In the genomic region with DNA sequence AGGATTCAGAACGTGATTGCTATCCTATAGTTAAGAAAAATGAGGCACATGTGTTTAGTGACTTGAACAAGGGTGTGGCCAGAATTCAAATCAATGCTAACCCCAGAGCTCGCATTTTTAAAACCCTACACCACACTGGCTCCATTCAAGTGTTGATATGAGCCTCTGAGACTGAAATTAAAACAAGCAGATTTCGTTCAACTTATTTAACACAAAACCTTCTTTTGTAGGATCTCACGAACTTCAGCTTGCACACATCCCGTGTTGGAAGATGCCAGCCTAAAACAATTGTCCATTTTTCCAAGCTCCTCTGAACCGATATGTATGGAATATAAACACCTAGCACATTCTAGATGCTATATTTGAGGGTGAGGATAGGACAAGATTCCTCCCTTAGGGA, we compare ENCODE assay signal across 34 cellular contexts.
"Had no signal": no experiment of that assay in that cellular context is flagged by ENCODE, and none has a peak within 500 bp of the region (broad histone marks: within the 10 kb centered on the region; RNA-seq: fewer than 3 reads in every experiment).

No MANE protein-coding gene starts in this region.

- DNase-seq: Karpas-422, Kasumi-1, MG63, MM.1S, MV-4-11, NCI-H1048, NCI-H1092, NCI-H1092 treated with DMSO at 0.1 percent for 48 hours, NCI-H1105, NCI-H1105 treated with DMSO at 0.1 percent for 48 hours, NCI-H1417, NCI-H1417 treated with DMSO at 0.1 percent for 48 hours, NCI-H1436, NCI-H1436 treated with DMSO at 0.1 percent for 48 hours, NCI-H146, NCI-H1694, NCI-H1694 treated with DMSO at 0.1 percent for 48 hours, NCI-H187, NCI-H187 treated with DMSO at 0.1 percent for 48 hours, NCI-H1930, NCI-H2029, NCI-H2029 treated with DMSO at 0.1 percent for 48 hours, NCI-H2081, NCI-H2081 treated with DMSO at 0.1 percent for 48 hours, NCI-H2107, NCI-H2171, NCI-H2171 treated with DMSO at 0.1 percent for 48 hours, NCI-H2227 treated with DMSO at 0.1 percent for 48 hours, NCI-H226, NCI-H345, NCI-H446, NCI-H446 treated with DMSO at 0.1 percent for 48 hours, NCI-H510A, NCI-H510A treated with DMSO at 0.1 percent for 48 hours had no signal

- H3K36me3 ChIP-seq: MG63 had no signal

- H3K4me3 ChIP-seq: MG63 had no signal

- H3K9me3 ChIP-seq: MG63 had no signal
